ENCODE assay signal across 13 cellular contexts in genomic region chr10:4353059-4353655, GRCh38.
DNase-seq lines count a peak whose midpoint lies in the region; ATAC-seq, FAIRE-seq and TF ChIP-seq lines count a peak whose summit lies in the region.
"Had no signal": no experiment of that assay in that cellular context is flagged by ENCODE, and none has a peak within 500 bp of the region (broad histone marks: within the 10 kb centered on the region; RNA-seq: fewer than 3 reads in every experiment).

No MANE protein-coding gene starts in this region.

- no peaks in the 10 kb centered on the region for H3K9me3 Mint-ChIP-seq in Calu3 (ENCODE audit: low read depth, unreplicated experiment)
- peaks cover 0 to 1% (median 0%) of the 10 kb centered on the region in 11 donors for H3K9me3 Mint-ChIP-seq in naive thymus-derived CD4-positive, alpha-beta T cell
- H3K9me3 Mint-ChIP-seq in CD8-positive, alpha-beta T cell = no peaks in the 10 kb centered on the region

- peaks cover 9% of the 10 kb centered on the region for H3K36me3 Mint-ChIP-seq in Calu3 (ENCODE audit: insufficient read depth, unreplicated experiment)
- H3K36me3 Mint-ChIP-seq in naive thymus-derived CD4-positive, alpha-beta T cell = no peaks in the 10 kb centered on the region
- H3K36me3 Mint-ChIP-seq in CD8-positive, alpha-beta T cell = no peaks in the 10 kb centered on the region

- H3K4me1 Mint-ChIP-seq in Calu3 (ENCODE audit: low read depth, unreplicated experiment) = peaks cover 54% of the 10 kb centered on the region
- peaks cover 0 to 2% (median 0%) of the 10 kb centered on the region in 7 donors for H3K4me1 Mint-ChIP-seq in naive thymus-derived CD4-positive, alpha-beta T cell
- no peaks in the 10 kb centered on the region for H3K4me1 Mint-ChIP-seq in CD8-positive, alpha-beta T cell (ENCODE audit: low read depth)

- H4K20me1 ChIP-seq in fibroblast of lung (ENCODE audit: control insufficient read depth, extremely low read depth, insufficient read depth, low read length) = no peaks in the 10 kb centered on the region

- H3K4me1 ChIP-seq in fibroblast of lung (ENCODE audit: control insufficient read depth, extremely low read depth, insufficient read depth, low read length) = peaks cover 2% of the 10 kb centered on the region
- H3K4me1 ChIP-seq in naive thymus-derived CD4-positive, alpha-beta T cell (ENCODE audit: control insufficient read depth in 2 of 2, insufficient read depth in 2 of 2, low read length in 2 of 2) = no peaks in the 10 kb centered on the region
- no peaks in the 10 kb centered on the region for H3K4me1 ChIP-seq in CD8-positive, alpha-beta T cell (ENCODE audit: insufficient read depth, low read length)

- no peak overlapping the region for H3K9ac ChIP-seq in fibroblast of lung (ENCODE audit: insufficient read depth, low read length)

- intact Hi-C loops in Calu3 (cut with micrococcal nuclease; ENCODE audit: unreplicated experiment) = loop anchor here (5.0 to 10.0 kb wide), 2 partner anchors 71 to 302 kb away; no protein-coding TSS in a partner anchor
- intact Hi-C loops in naive thymus-derived CD4-positive, alpha-beta T cell (cut with micrococcal nuclease) = no loop called here
- intact Hi-C loops in CD8-positive, alpha-beta T cell (cut with DNase I, micrococcal nuclease) = no loop called here

- no peak for FAIRE-seq in RCC 7860 (lab: Jason Lieb, UNC)
- no peak for FAIRE-seq in D721Med (lab: Jason Lieb, UNC)

- BruUV-seq in Calu3 (replicated peaks; lab: Mats Ljungman, UMichigan) = no TSS peak

- no peak overlapping the region for H3K4me3 ChIP-seq in fibroblast of lung (replicated peaks in 1 of 4; ENCODE audit: control extremely low read depth in 1 of 4, insufficient read depth in 1 of 4, low read depth in 3 of 4, low read length in 4 of 4)
- no peak overlapping the region for H3K4me3 ChIP-seq in naive thymus-derived CD4-positive, alpha-beta T cell (ENCODE audit: low read length)
- no peak overlapping the region for H3K4me3 ChIP-seq in CD8-positive, alpha-beta T cell (ENCODE audit: low read depth, low read length)
- H3K4me3 ChIP-seq: cardiac muscle cell, esophagus squamous epithelium, psoas muscle had no signal

- no peak for DNase-seq in Calu3
- DNase-seq in RCC 7860 (ENCODE audit: low spot score) = peak; percentile 8
- DNase-seq in fibroblast of lung (ENCODE audit: low read depth in 2 of 2) = peak; percentile 45 to 84
- no peak for DNase-seq in omental fat pad (ENCODE audit: low spot score)
- no peak for DNase-seq in D721Med (ENCODE audit: insufficient read length, low spot score)
- no peak for DNase-seq in NCI-H2107 (lab: John Stamatoyannopoulos, UW)
- DNase-seq in naive thymus-derived CD4-positive, alpha-beta T cell = no peak
- no peak for DNase-seq in CD8-positive, alpha-beta T cell
- DNase-seq: activated CD8-positive, alpha-beta memory T cell treated with anti-CD3 and anti-CD28 coated beads, Interleukin-2, amount 50 U/mL, for 48 hours; esophagus squamous epithelium; NCI-H187 treated with DMSO at 0.1 percent for 48 hours had no signal

- ATAC-seq in omental fat pad (ENCODE audit: low FRiP score) = peak; percentile 75
- ATAC-seq in naive thymus-derived CD4-positive, alpha-beta T cell = no peak
- no peak for ATAC-seq in CD8-positive, alpha-beta T cell

- no peaks in the 10 kb centered on the region for H3K36me3 ChIP-seq in fibroblast of lung (ENCODE audit: control insufficient read depth, insufficient read depth, low read length)
- H3K36me3 ChIP-seq in naive thymus-derived CD4-positive, alpha-beta T cell (ENCODE audit: control insufficient read depth in 2 of 3, insufficient read depth in 3 of 3, low read length in 3 of 3) = no peaks in the 10 kb centered on the region
- no peaks in the 10 kb centered on the region for H3K36me3 ChIP-seq in CD8-positive, alpha-beta T cell (ENCODE audit: insufficient read depth, low read length)
- H3K36me3 ChIP-seq: cardiac muscle cell, esophagus squamous epithelium had no signal

- POLR2A ChIA-PET in naive thymus-derived CD4-positive, alpha-beta T cell (lab: Charles Lee) = no interaction called here
- POLR2A ChIA-PET in CD8-positive, alpha-beta T cell (lab: Charles Lee) = no interaction called here

- H3K9me3 ChIP-seq in fibroblast of lung (ENCODE audit: control insufficient read depth, insufficient read depth, low read depth, low read length) = no peaks in the 10 kb centered on the region
- no peaks in the 10 kb centered on the region for H3K9me3 ChIP-seq in naive thymus-derived CD4-positive, alpha-beta T cell (ENCODE audit: control insufficient read depth in 2 of 3, low read length in 3 of 3)
- no peaks in the 10 kb centered on the region for H3K9me3 ChIP-seq in CD8-positive, alpha-beta T cell (ENCODE audit: low read length)
- H3K9me3 ChIP-seq: esophagus squamous epithelium, psoas muscle had no signal

- H3K27ac Mint-ChIP-seq in Calu3 (ENCODE audit: unreplicated experiment) = peak overlapping the region; percentile 84
- no peak overlapping the region for H3K27ac Mint-ChIP-seq in naive thymus-derived CD4-positive, alpha-beta T cell
- no peak overlapping the region for H3K27ac Mint-ChIP-seq in CD8-positive, alpha-beta T cell

- no peaks in the 10 kb centered on the region for H3K79me2 ChIP-seq in fibroblast of lung (ENCODE audit: control insufficient read depth, insufficient read depth, low read length)

- no peak overlapping the region for H3K27ac ChIP-seq in fibroblast of lung (ENCODE audit: insufficient read depth, low read length)
- no peak overlapping the region for H3K27ac ChIP-seq in naive thymus-derived CD4-positive, alpha-beta T cell (ENCODE audit: low read depth, low read length)
- H3K27ac ChIP-seq in CD8-positive, alpha-beta T cell (ENCODE audit: low read depth, low read length) = no peak overlapping the region
- H3K27ac ChIP-seq: psoas muscle had no signal

- peak overlapping the region; percentile 28 for H3K4me3 Mint-ChIP-seq in Calu3 (ENCODE audit: low read depth, unreplicated experiment)
- H3K4me3 Mint-ChIP-seq in naive thymus-derived CD4-positive, alpha-beta T cell = no peak overlapping the region
- no peak overlapping the region for H3K4me3 Mint-ChIP-seq in CD8-positive, alpha-beta T cell

- H2AFZ ChIP-seq in fibroblast of lung (ENCODE audit: low read length) = no peak overlapping the region

- no peaks in the 10 kb centered on the region for H3K27me3 Mint-ChIP-seq in Calu3 (ENCODE audit: unreplicated experiment)
- peaks cover 8 to 25% (median 17%) of the 10 kb centered on the region in 5 donors for H3K27me3 Mint-ChIP-seq in naive thymus-derived CD4-positive, alpha-beta T cell
- peaks cover 21% of the 10 kb centered on the region for H3K27me3 Mint-ChIP-seq in CD8-positive, alpha-beta T cell (ENCODE audit: low read depth)

- H3K4me2 ChIP-seq in fibroblast of lung (ENCODE audit: extremely low read depth, insufficient read depth, low read length) = no peak overlapping the region

- no peaks in the 10 kb centered on the region for H3K27me3 ChIP-seq in fibroblast of lung (ENCODE audit: control insufficient read depth, insufficient read depth, low read length)
- no peaks in the 10 kb centered on the region for H3K27me3 ChIP-seq in naive thymus-derived CD4-positive, alpha-beta T cell (ENCODE audit: control insufficient read depth in 2 of 2, insufficient read depth in 2 of 2, low read length in 2 of 2)
- no peaks in the 10 kb centered on the region for H3K27me3 ChIP-seq in CD8-positive, alpha-beta T cell (ENCODE audit: insufficient read depth, low read length)
- H3K27me3 ChIP-seq: cardiac muscle cell, esophagus squamous epithelium had no signal

- TF ChIP-seq CTCF in Calu3 (IDR thresholded peaks at IDR 0.05; ENCODE audit: unreplicated experiment) = no peak
- TF ChIP-seq CTCF in fibroblast of lung (conservative IDR thresholded peaks at IDR 0.05 in 1 of 2, IDR thresholded peaks at IDR 0.05 in 1 of 2; ENCODE audit: low read depth in 1 of 2, low read length in 2 of 2) = no peak
- no peak for TF ChIP-seq CTCF in omental fat pad (IDR thresholded peaks at IDR 0.05)
- no peak for TF ChIP-seq CTCF in D721Med (IDR thresholded peaks at IDR 0.05; ENCODE audit: insufficient read depth, missing control alignments)
- no peak for TF ChIP-seq CTCF in CD8-positive, alpha-beta T cell (IDR thresholded peaks at IDR 0.05)

- CTCF ChIA-PET in Calu3 (lab: Charles Lee) = interaction anchor here (1.1 kb wide), 1 partner anchor 8 kb away, joined by 3 read pairs; no protein-coding TSS in a partner anchor
- CTCF ChIA-PET in naive thymus-derived CD4-positive, alpha-beta T cell (lab: Charles Lee) = no interaction called here
- CTCF ChIA-PET in CD8-positive, alpha-beta T cell (lab: Charles Lee) = no interaction called here

Comparison
In these comparisons a context has a peak if more than half of its experiments do, and no peak if none do; other contexts are left out.
1. DNase-seq: peak in RCC 7860 (single experiment) and fibroblast of lung (2 of 2); none in Calu3 (single experiment), omental fat pad (single experiment), D721Med (single experiment), NCI-H2107 (single experiment), naive thymus-derived CD4-positive, alpha-beta T cell (0 of 9) and CD8-positive, alpha-beta T cell (0 of 7).